In the genomic region with DNA sequence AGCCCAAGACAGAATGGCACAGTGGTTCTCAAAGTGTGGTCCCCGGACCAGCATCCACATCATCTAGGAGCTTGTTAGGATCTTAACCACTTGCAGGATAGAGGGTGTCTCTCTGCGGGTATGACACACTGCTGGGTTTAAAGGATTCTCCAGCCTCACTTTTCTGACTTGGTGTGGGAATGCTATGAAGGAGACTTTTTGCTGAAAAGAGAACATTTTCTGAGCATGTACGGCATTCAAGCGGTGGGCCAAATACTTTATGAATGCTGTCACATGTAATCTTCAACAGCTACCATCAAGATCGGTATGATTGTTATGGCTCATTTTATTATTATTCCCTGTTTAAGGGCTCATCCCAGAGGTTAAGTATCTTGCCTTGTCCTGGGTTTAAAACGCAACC, we compare ENCODE assay signal across 13 cellular contexts. TPM values are rescaled to one million over a fixed set of nuclear protein-coding genes. Genes with fewer than 3 reads are reported as not detected.
DNase-seq lines count a peak whose midpoint lies in the region; ATAC-seq, FAIRE-seq and TF ChIP-seq lines count a peak whose summit lies in the region.
"Had no signal": no experiment of that assay in that cellular context is flagged by ENCODE, and none has a peak within 500 bp of the region (broad histone marks: within the 10 kb centered on the region; RNA-seq: fewer than 3 reads in every experiment).

No MANE protein-coding gene starts in this region.

- H3K27me3 Mint-ChIP-seq in natural killer cell (ENCODE audit: low read depth in 2 of 2), result peaks cover 0 to 5% of the 10 kb centered on the region in 2 donors

- no peaks in the 10 kb centered on the region for H3K36me3 Mint-ChIP-seq in natural killer cell
- H3K36me3 Mint-ChIP-seq: WTC11 had no signal

- ATAC-seq in heart right ventricle (no peak), Right ventricle myocardium superior (ENCODE audit: poor library complexity) (no peak), natural killer cell (no peak), upper lobe of right lung (no peak), HG02623 (IDR thresholded peaks at IDR 0.05; ENCODE audit: unreplicated experiment) (no peak)
- ATAC-seq: WTC11 had no signal

- H3K4me3 ChIP-seq in heart right ventricle (no peak overlapping the region), dorsolateral prefrontal cortex (no peak overlapping the region), upper lobe of right lung (no peak overlapping the region)

- peak overlapping the region; percentile 64 for H3K4me3 Mint-ChIP-seq in natural killer cell

- H3K9me3 ChIP-seq in heart right ventricle (no peaks in the 10 kb centered on the region), upper lobe of right lung (no peaks in the 10 kb centered on the region)

- DNase-seq in heart right ventricle (no peak), Right ventricle myocardium superior (no peak), dorsolateral prefrontal cortex (no peak), natural killer cell (no peak), upper lobe of right lung (no peak), H54 (ENCODE audit: insufficient read length, low spot score) (no peak)
- DNase-seq in activated T-cell treated with anti-CD3 and anti-CD28 coated beads, Interleukin-2, amount 50 U/mL, for 1 hour, result no peak
- DNase-seq: AML-193; hippocampal formation; MV-4-11; stimulated activated CD8-positive, alpha-beta memory T cell treated with anti-CD3 and anti-CD28 coated beads, Interleukin-4, amount 100 ng/mL, for 48 hours had no signal

- TF ChIP-seq CTCF in heart right ventricle (IDR thresholded peaks at IDR 0.05) (no peak), dorsolateral prefrontal cortex (IDR thresholded peaks at IDR 0.05 in 54 of 56, conservative IDR thresholded peaks at IDR 0.05 in 2 of 56; ENCODE audit: low read depth in 1 of 56, partially characterized antibody in 56 of 56) (no peak), natural killer cell (IDR thresholded peaks at IDR 0.05) (no peak), upper lobe of right lung (IDR thresholded peaks at IDR 0.05) (no peak)

- H3K36me3 ChIP-seq in heart right ventricle (no peaks in the 10 kb centered on the region), upper lobe of right lung (no peaks in the 10 kb centered on the region)

- 84 to 86% methylated on average over 6 of the region's 6 CpGs for WGBS in heart right ventricle, 2 donors

- no peaks in the 10 kb centered on the region for H3K27me3 ChIP-seq in heart right ventricle
- no peaks in the 10 kb centered on the region for H3K27me3 ChIP-seq in dorsolateral prefrontal cortex
- no peaks in the 10 kb centered on the region for H3K27me3 ChIP-seq in upper lobe of right lung

- H3K9me3 Mint-ChIP-seq in natural killer cell, result no peaks in the 10 kb centered on the region
- H3K9me3 Mint-ChIP-seq: WTC11 had no signal

- peaks cover 21 to 45% of the 10 kb centered on the region in 2 donors for H3K4me1 Mint-ChIP-seq in natural killer cell

- FAIRE-seq in H54 (lab: Jason Lieb, UNC), result no peak

- intact Hi-C loops in heart right ventricle (cut with DNase I) (loop anchor here in 6 of 10 donors (2.0 to 10.0 kb wide), 7 partner anchors 51 to 541 kb away; partner anchors contain the start of gene TSPAN18 (in 1 of the 6)), Right ventricle myocardium superior (cut with DNase I) (loop anchor here (5.0 kb wide), 1 partner anchor 349 kb away; no protein-coding TSS in a partner anchor), dorsolateral prefrontal cortex (cut with DNase I) (loop anchor here in 1 of 2 donors (2.0 to 10.0 kb wide), 2 partner anchors 53 to 541 kb away; no protein-coding TSS in a partner anchor), natural killer cell (cut with micrococcal nuclease) (no loop called here), upper lobe of right lung (cut with DNase I) (no loop called here)

- TF ChIP-seq POLR2A in H54 (IDR thresholded peaks at IDR 0.05; ENCODE audit: low read depth, low read length), result no peak

- peak overlapping the region in 9 of 10 donors; percentile 91 to 99 (median 94) for H3K27ac ChIP-seq in heart right ventricle
- H3K27ac ChIP-seq in dorsolateral prefrontal cortex, result peak overlapping the region in 43 of 59 donors; percentile 0 to 99 (median 93)
- peak overlapping the region; percentile 97 for H3K27ac ChIP-seq in upper lobe of right lung

- peak overlapping the region; percentile 9 to 27 for H3K27ac Mint-ChIP-seq in natural killer cell
- H3K27ac Mint-ChIP-seq: WTC11 had no signal

- H3K4me1 ChIP-seq in heart right ventricle, result peaks cover 13 to 62% (median 41%) of the 10 kb centered on the region in 9 donors
- H3K4me1 ChIP-seq in upper lobe of right lung, result peaks cover 49% of the 10 kb centered on the region

RNA-seq across cellular contexts. Expression of gene CD82, which starts 1.7 kb away (rescaled TPM):
- total RNA-seq in heart right ventricle (10 to 100 TPM; 25.8 to 66.7 (median 35.2) TPM), Right ventricle myocardium superior (54.6 TPM), dorsolateral prefrontal cortex (100 to 1,000 TPM in 11 of 120 experiments, 10 to 100 TPM in 109; 22.6 to 179 (median 59.4) TPM), natural killer cell (10 to 100 TPM; 11.6 to 42.1 (median 13.0) TPM), upper lobe of right lung (144 TPM)
- polyA plus RNA-seq in heart right ventricle, result 10 to 100 TPM; 18.5 to 70.4 TPM

Comparison
In these comparisons a context has a peak if more than half of its experiments do, and no peak if none do; other contexts are left out.
1. intact Hi-C loops: an anchor here in heart right ventricle (2.0 to 10.0 kb wide) and Right ventricle myocardium superior (5.0 kb wide); none called in natural killer cell and upper lobe of right lung.